In the genomic region with DNA sequence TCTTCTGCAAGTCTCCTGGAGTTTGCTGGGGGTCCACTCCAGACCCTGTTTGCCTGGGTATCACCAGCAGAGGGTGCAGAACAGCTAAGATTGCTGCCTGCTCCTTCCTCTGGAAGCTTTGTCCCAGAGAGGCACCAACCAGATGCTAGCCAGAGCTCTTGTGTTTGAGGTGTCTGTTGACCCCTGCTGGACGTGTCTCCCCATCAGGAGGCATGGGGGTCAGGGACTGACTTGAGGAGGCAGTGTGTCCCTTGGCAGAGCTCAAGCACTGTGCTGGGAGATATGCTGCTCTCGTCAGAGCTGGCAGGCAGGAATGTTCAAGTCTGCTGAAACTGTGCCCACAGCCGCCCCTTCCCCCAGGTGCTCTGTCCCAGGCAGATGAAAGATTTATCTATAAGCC, we compare ENCODE assay signal across 1 cellular context.
TF ChIP-seq lines count a peak whose summit lies in the region.

No MANE protein-coding gene starts in this region.

TF ChIP-seq in WTC11, 78 proteins besides CTCF, POLR2A, EP300 and RAD21 (continued from another document):
- TF ChIP-seq, protein P1, sequence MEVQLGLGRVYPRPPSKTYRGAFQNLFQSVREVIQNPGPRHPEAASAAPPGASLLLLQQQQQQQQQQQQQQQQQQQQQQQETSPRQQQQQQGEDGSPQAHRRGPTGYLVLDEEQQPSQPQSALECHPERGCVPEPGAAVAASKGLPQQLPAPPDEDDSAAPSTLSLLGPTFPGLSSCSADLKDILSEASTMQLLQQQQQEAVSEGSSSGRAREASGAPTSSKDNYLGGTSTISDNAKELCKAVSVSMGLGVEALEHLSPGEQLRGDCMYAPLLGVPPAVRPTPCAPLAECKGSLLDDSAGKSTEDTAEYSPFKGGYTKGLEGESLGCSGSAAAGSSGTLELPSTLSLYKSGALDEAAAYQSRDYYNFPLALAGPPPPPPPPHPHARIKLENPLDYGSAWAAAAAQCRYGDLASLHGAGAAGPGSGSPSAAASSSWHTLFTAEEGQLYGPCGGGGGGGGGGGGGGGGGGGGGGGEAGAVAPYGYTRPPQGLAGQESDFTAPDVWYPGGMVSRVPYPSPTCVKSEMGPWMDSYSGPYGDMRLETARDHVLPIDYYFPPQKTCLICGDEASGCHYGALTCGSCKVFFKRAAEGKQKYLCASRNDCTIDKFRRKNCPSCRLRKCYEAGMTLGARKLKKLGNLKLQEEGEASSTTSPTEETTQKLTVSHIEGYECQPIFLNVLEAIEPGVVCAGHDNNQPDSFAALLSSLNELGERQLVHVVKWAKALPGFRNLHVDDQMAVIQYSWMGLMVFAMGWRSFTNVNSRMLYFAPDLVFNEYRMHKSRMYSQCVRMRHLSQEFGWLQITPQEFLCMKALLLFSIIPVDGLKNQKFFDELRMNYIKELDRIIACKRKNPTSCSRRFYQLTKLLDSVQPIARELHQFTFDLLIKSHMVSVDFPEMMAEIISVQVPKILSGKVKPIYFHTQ (CRISPR knock-in tag; IDR thresholded peaks at IDR 0.05): no peak
- TF ChIP-seq SMAD3 (CRISPR knock-in tag; IDR thresholded peaks at IDR 0.05; ENCODE audit: borderline replicate concordance): no peak
